8 cellular contexts compared by ENCODE assay signal in the genomic region with DNA sequence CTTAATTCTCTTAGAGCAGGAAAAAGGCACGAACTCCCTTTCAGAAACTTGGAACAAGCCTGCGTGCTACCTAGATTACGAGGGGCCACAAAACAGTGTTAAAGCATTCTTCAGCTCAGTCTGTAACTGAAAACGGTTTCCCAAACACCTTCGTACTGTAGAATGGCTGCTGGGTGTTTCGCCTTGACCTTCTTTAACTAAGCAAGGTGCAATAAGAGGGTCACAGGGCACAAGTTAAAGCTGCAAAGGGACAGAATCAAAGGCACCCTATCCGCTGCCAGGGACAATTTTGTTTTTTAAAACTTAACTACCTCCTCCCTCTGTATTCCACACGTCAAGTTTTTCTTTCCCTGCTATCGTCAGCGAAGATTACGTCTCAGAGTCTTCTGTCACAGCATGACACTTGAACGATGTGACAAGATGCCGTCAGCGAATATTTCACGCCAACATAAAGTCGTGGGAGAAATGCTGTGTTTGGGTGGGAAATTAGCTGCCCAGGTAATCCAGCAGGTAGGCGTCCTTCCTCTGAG. TPM values are rescaled to one million over a fixed set of nuclear protein-coding genes. Genes with fewer than 3 reads are reported as not detected.
A peak's percentile ranks its signal among the peaks of the same experiment; 100 is the strongest.
DNase-seq lines count a peak whose midpoint lies in the region; ATAC-seq and TF ChIP-seq lines count a peak whose summit lies in the region.

No MANE protein-coding gene starts in this region.

- peak overlapping the region; percentile 72 for H4K12ac ChIP-seq in trophoblast cell (ENCODE audit: low read depth, low read length)

- no peak overlapping the region for H2BK12ac ChIP-seq in trophoblast cell (ENCODE audit: low read length)

- H4K91ac ChIP-seq in trophoblast cell (ENCODE audit: low read depth, low read length) = peak overlapping the region; percentile 71

- H3K23ac ChIP-seq in trophoblast cell (ENCODE audit: low read length) = peak overlapping the region; percentile 64

- ATAC-seq in GM18498 (IDR thresholded peaks at IDR 0.05; ENCODE audit: unreplicated experiment) = peak; percentile 1

- peak overlapping the region; percentile 94 for H3K18ac ChIP-seq in trophoblast cell (ENCODE audit: low read length)

- H3K36me3 ChIP-seq in trophoblast cell (ENCODE audit: control insufficient read depth in 1 of 2, insufficient read depth in 2 of 2, low read length in 2 of 2) = peaks cover 0 to 5% of the 10 kb centered on the region in 2 experiments

- no peaks in the 10 kb centered on the region for H3K4me1 ChIP-seq in trophoblast cell (ENCODE audit: control insufficient read depth in 1 of 2, insufficient read depth in 2 of 2, low read length in 2 of 2)

- no CpG with 5 or more reads among the region's 17 CpGs for WGBS in trophoblast cell (ENCODE audit: extremely low coverage, insufficient coverage, insufficient read length)

- no peak for TF ChIP-seq CTCF in AG04450 (IDR thresholded peaks at IDR 0.05; ENCODE audit: low read depth, low read length)
- TF ChIP-seq CTCF in foreskin fibroblast (IDR thresholded peaks at IDR 0.05; ENCODE audit: low read depth, low read length) = no peak

- H3K4ac ChIP-seq in trophoblast cell (ENCODE audit: low read depth, low read length) = peak overlapping the region; percentile 55

- POLR2A ChIA-PET in AG04450 (lab: Yijun Ruan, JAX) = interaction anchor here (1.2 to 1.4 kb wide), 2 partner anchors 17 to 54 kb away, joined by 3 to 5 read pairs; partner anchors contain the start of genes MBLAC2 and POLR3G

- H3K4me2 ChIP-seq in trophoblast cell (ENCODE audit: low read length) = peak overlapping the region; percentile 98

- DNase-seq in AG04450 (ENCODE audit: low read depth, low spot score) (no peak), HT-29 (ENCODE audit: low spot score) (peak; percentile 49), foreskin fibroblast (peak in 1 of 2 donors; percentile 19), trophoblast cell (peak; percentile 11 to 56), NCI-H146 (lab: John Stamatoyannopoulos, UW) (no peak), GM19238 (ENCODE audit: insufficient read length, low spot score) (no peak)
- DNase-seq in activated CD8-positive, alpha-beta memory T cell treated with anti-CD3 and anti-CD28 coated beads, Interleukin-2, amount 50 U/mL, for 48 hours = peak; percentile 48

- H3K4me3 ChIP-seq in AG04450 (ENCODE audit: low read depth, low read length) (peak overlapping the region; percentile 94), foreskin fibroblast (ENCODE audit: low read depth in 1 of 2, low read length in 2 of 2) (peak overlapping the region; percentile 74 to 93), trophoblast cell (ENCODE audit: low read depth, low read length) (peak overlapping the region; percentile 98)

- H3K79me1 ChIP-seq in trophoblast cell (ENCODE audit: low read length) = peaks cover 6% of the 10 kb centered on the region

- CTCF ChIA-PET in AG04450 (lab: Charles Lee) = interaction anchor here (1.4 to 2.3 kb wide), 2 partner anchors 89 to 90 kb away, joined by 6 to 62 read pairs; no protein-coding TSS in a partner anchor

- peak overlapping the region; percentile 94 for H3K27ac ChIP-seq in AG04450 (ENCODE audit: low read depth, low read length)
- peak overlapping the region; percentile 49 for H3K27ac ChIP-seq in trophoblast cell (ENCODE audit: low read depth, low read length)

- peak overlapping the region; percentile 99 for H3K9ac ChIP-seq in trophoblast cell (ENCODE audit: low read length)

- H3K9me3 ChIP-seq in AG04450 (ENCODE audit: control insufficient read depth, insufficient read depth, low read length) = peaks cover 6% of the 10 kb centered on the region; the same call in 1 of the 2 replicates
- no peaks in the 10 kb centered on the region for H3K9me3 ChIP-seq in trophoblast cell (ENCODE audit: insufficient read depth, low read depth, low read length)

- H4K8ac ChIP-seq in trophoblast cell (ENCODE audit: low read depth, low read length) = peak overlapping the region; percentile 93

- H3K27me3 ChIP-seq in AG04450 (ENCODE audit: control insufficient read depth, insufficient read depth, low read length) = peaks cover 5% of the 10 kb centered on the region
- H3K27me3 ChIP-seq in trophoblast cell (ENCODE audit: insufficient read depth, low read length) = no peaks in the 10 kb centered on the region

- peak overlapping the region; percentile 67 for H2BK120ac ChIP-seq in trophoblast cell (ENCODE audit: insufficient read depth, low read length, poor library complexity)

- H2BK5ac ChIP-seq in trophoblast cell (ENCODE audit: low read depth, low read length, poor library complexity) = peak overlapping the region; percentile 54

- peak overlapping the region; percentile 94 for H3K14ac ChIP-seq in trophoblast cell (ENCODE audit: low read length)

- H2AFZ ChIP-seq in trophoblast cell (ENCODE audit: insufficient read depth, low read length, poor library complexity) = peak overlapping the region; percentile 82

- no peak overlapping the region for H2AK5ac ChIP-seq in trophoblast cell (ENCODE audit: low read length)

- peaks cover 7% of the 10 kb centered on the region for H3K79me2 ChIP-seq in trophoblast cell (ENCODE audit: control insufficient read depth, insufficient read depth, low read length, poor library complexity)

RNA-seq across cellular contexts. Expression of gene LYSMD3, which starts 0.6 kb away (rescaled TPM):
- 15.6 and 25.8 TPM in 2 replicates for polyA plus RNA-seq in AG04450 (2011; rRNA removed)
- 10.8 and 20.4 TPM in 2 replicates for polyA minus RNA-seq in AG04450 (2011; rRNA and poly(A)+ RNA removed)
- total RNA-seq in HT-29 (2014; rRNA removed; shearing (Covaris generic)) = 1.8 and 2.8 TPM in 2 replicates
- 16.5 and 17.6 TPM in 2 replicates for polyA plus RNA-seq in trophoblast cell (2013)

RNA-seq across cellular contexts. Expression of gene ADGRV1, which starts 29.8 kb away (rescaled TPM):
- polyA plus RNA-seq in AG04450 (2011; rRNA removed) = 0.06 TPM in 1 of 2 replicates, not detected in the other
- polyA minus RNA-seq in AG04450 (2011; rRNA and poly(A)+ RNA removed) = 0.13 TPM in 1 of 2 replicates, not detected in the other
- total RNA-seq in HT-29 (2014; rRNA removed; shearing (Covaris generic)) = 0.18 and 0.42 TPM in 2 replicates
- polyA plus RNA-seq in trophoblast cell (2013) = 4.5 and 4.7 TPM in 2 replicates

RNA-seq across cellular contexts. Expression of gene POLR3G, which starts 54.1 kb away (rescaled TPM):
- polyA plus RNA-seq in AG04450 (2011; rRNA removed) = 4.7 and 7.3 TPM in 2 replicates
- polyA minus RNA-seq in AG04450 (2011; rRNA and poly(A)+ RNA removed) = 1.1 and 2.6 TPM in 2 replicates
- total RNA-seq in HT-29 (2014; rRNA removed; shearing (Covaris generic)) = 3.7 and 4.0 TPM in 2 replicates
- 2.9 and 3.1 TPM in 2 replicates for polyA plus RNA-seq in trophoblast cell (2013)

RNA-seq across cellular contexts. Expression of gene MBLAC2, which starts 54.2 kb away (rescaled TPM):
- polyA plus RNA-seq in AG04450 (2011; rRNA removed) = 2.3 and 2.8 TPM in 2 replicates
- polyA minus RNA-seq in AG04450 (2011; rRNA and poly(A)+ RNA removed) = 1.8 and 2.9 TPM in 2 replicates
- total RNA-seq in HT-29 (2014; rRNA removed; shearing (Covaris generic)) = 4.0 and 5.2 TPM in 2 replicates
- polyA plus RNA-seq in trophoblast cell (2013) = 1.9 and 2.0 TPM in 2 replicates

Comparison
In these comparisons a context has a peak if more than half of its experiments do, and no peak if none do; other contexts are left out.
1. DNase-seq: peak in HT-29 (single experiment), activated CD8-positive, alpha-beta memory T cell treated with anti-CD3 and anti-CD28 coated beads, Interleukin-2, amount 50 U/mL, for 48 hours (single experiment) and trophoblast cell (2 of 2); none in AG04450 (single experiment), NCI-H146 (single experiment) and GM19238 (single experiment).
2. Peak in every context shown above with its lines, with median percentiles within 50 percentile points of each other: H3K4me3 ChIP-seq.